Comparison of ENCODE assay signal across 8 cellular contexts in genomic region chr22:26364066-26365015, GRCh38.
DNase-seq lines count a peak whose midpoint lies in the region; ATAC-seq and TF ChIP-seq lines count a peak whose summit lies in the region.

No MANE protein-coding gene starts in this region.

- H3K4me1 ChIP-seq in heart right ventricle: peaks cover 2 to 11% (median 5%) of the 10 kb centered on the region in 9 donors

- H3K9me3 Mint-ChIP-seq in activated naive CD8-positive, alpha-beta T cell treated with anti-CD3 and anti-CD28 coated beads for 36 hours: no peaks in the 10 kb centered on the region

- H3K27ac ChIP-seq in heart right ventricle: no peak overlapping the region

- intact Hi-C loops in heart right ventricle (cut with DNase I): loop anchor here in 8 of 10 donors (2.0 to 10.0 kb wide), 5 partner anchors 93 to 300 kb away; no protein-coding TSS in a partner anchor

- ATAC-seq in heart right ventricle (peak; percentile 72 to 91 (median 84)), HG03354 (IDR thresholded peaks at IDR 0.05; ENCODE audit: poor library complexity, severe bottlenecking, unreplicated experiment) (no peak)

- peaks cover 0 to 43% (median 27%) of the 10 kb centered on the region in 7 donors for H3K27me3 ChIP-seq in heart right ventricle

- H3K4me1 Mint-ChIP-seq in activated naive CD8-positive, alpha-beta T cell treated with anti-CD3 and anti-CD28 coated beads for 36 hours: peaks cover 6% of the 10 kb centered on the region

- peak; percentile 80 for DNase-seq in AG10803 (ENCODE audit: low read depth)
- peak; percentile 27 for DNase-seq in GM19240 (ENCODE audit: insufficient read length, low spot score)
- DNase-seq in NAMALWA (ENCODE audit: low spot score): peak; percentile 93
- peak; percentile 97 for DNase-seq in SK-MEL-5 (ENCODE audit: low read depth, low spot score)
- peak; percentile 45 for DNase-seq in activated naive CD8-positive, alpha-beta T cell treated with anti-CD3 and anti-CD28 coated beads for 36 hours
- peak; percentile 17 to 53 for DNase-seq in heart right ventricle
- peak; percentile 55 for DNase-seq in putamen (ENCODE audit: low spot score)

- in situ Hi-C loops in SK-MEL-5 (cut with HindIII; ENCODE audit: low pct_unique_long_range_greater_than_20kb, low sequenced_read_pairs): no loop called here

- TF ChIP-seq CTCF in AG10803 (conservative IDR thresholded peaks at IDR 0.05; ENCODE audit: low read length) (peak; percentile 80), heart right ventricle (IDR thresholded peaks at IDR 0.05) (peak; percentile 27 to 75 (median 65))

- no peaks in the 10 kb centered on the region for H3K36me3 Mint-ChIP-seq in activated naive CD8-positive, alpha-beta T cell treated with anti-CD3 and anti-CD28 coated beads for 36 hours

- peaks cover 27% of the 10 kb centered on the region for H3K27me3 Mint-ChIP-seq in activated naive CD8-positive, alpha-beta T cell treated with anti-CD3 and anti-CD28 coated beads for 36 hours

- no peak overlapping the region for H3K27ac Mint-ChIP-seq in activated naive CD8-positive, alpha-beta T cell treated with anti-CD3 and anti-CD28 coated beads for 36 hours

- no peaks in the 10 kb centered on the region for H3K9me3 ChIP-seq in heart right ventricle

- H3K4me3 ChIP-seq in AG10803 (ENCODE audit: low read length) (no peak overlapping the region), heart right ventricle (no peak overlapping the region)

- H3K36me3 ChIP-seq in heart right ventricle: no peaks in the 10 kb centered on the region

- 38 to 39% methylated on average over 12 of the region's 12 CpGs for WGBS in heart right ventricle, 2 donors

- no peak overlapping the region for H3K4me3 Mint-ChIP-seq in activated naive CD8-positive, alpha-beta T cell treated with anti-CD3 and anti-CD28 coated beads for 36 hours

Comparison
In these comparisons a context has a peak if more than half of its experiments do, and no peak if none do; other contexts are left out.
1. DNase-seq: peak in every context shown above with its lines; median percentile 97 in SK-MEL-5; 93 in NAMALWA; 80 in AG10803; 55 in putamen; 45 in activated naive CD8-positive, alpha-beta T cell treated with anti-CD3 and anti-CD28 coated beads for 36 hours; 35 in heart right ventricle; 27 in GM19240.